In the genomic region with DNA sequence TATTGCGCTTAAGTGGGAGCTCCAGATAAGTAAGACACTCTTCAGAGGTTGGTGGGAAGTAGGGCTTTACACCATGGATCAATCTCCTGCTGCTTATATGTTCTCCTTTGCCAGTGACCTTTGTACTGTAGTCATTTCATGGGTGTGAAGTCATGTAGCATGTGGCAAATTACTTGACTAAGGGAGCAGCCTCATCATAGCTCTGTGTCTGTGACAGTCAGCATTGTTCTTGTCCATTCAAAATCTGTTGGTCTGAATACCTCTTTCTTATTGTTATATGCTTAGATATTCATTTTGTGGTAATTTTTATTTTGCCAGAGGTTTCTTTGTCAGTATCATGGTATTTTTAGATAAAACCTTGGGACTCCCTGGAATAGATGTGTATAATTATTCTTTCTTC, we compare ENCODE assay signal across 10 cellular contexts. TPM values are rescaled to one million over a fixed set of nuclear protein-coding genes. Genes with fewer than 3 reads are reported as not detected.
A peak's percentile ranks its signal among the peaks of the same experiment; 100 is the strongest.
DNase-seq lines count a peak whose midpoint lies in the region; ATAC-seq, FAIRE-seq and TF ChIP-seq lines count a peak whose summit lies in the region.
"Had no signal": no experiment of that assay in that cellular context is flagged by ENCODE, and none has a peak within 500 bp of the region (broad histone marks: within the 10 kb centered on the region; RNA-seq: fewer than 3 reads in every experiment).

No MANE protein-coding gene starts in this region.

- H3K9ac ChIP-seq in keratinocyte (ENCODE audit: control insufficient read depth, extremely low read depth, insufficient read depth, low read length) = peak overlapping the region; percentile 62

- TF ChIP-seq POLR2A in uterus (IDR thresholded peaks at IDR 0.05) = no peak
- no peak for TF ChIP-seq POLR2A in GM18505 (IDR thresholded peaks at IDR 0.05; ENCODE audit: borderline replicate concordance, extremely low read depth, insufficient read depth, insufficient read length)

- in situ Hi-C loops in astrocyte of the cerebellum (cut with HindIII; ENCODE audit: low sequenced_read_pairs) = no loop called here

- H3K36me3 ChIP-seq in keratinocyte (ENCODE audit: control insufficient read depth in 2 of 2, extremely low read depth in 1 of 2, insufficient read depth in 2 of 2, low read length in 2 of 2) (peaks cover 6 to 18% of the 10 kb centered on the region in 2 experiments), uterus (no peaks in the 10 kb centered on the region)

- H2AFZ ChIP-seq in keratinocyte (ENCODE audit: control insufficient read depth, low read length) = no peak overlapping the region

- peak overlapping the region; percentile 84 to 92 for H3K27ac Mint-ChIP-seq in activated naive CD4-positive, alpha-beta T cell treated with anti-CD3 and anti-CD28 coated beads, Interleukin-2, amount 50 U/mL, for 72 hours

- H3K9me3 Mint-ChIP-seq in activated naive CD4-positive, alpha-beta T cell treated with anti-CD3 and anti-CD28 coated beads, Interleukin-2, amount 50 U/mL, for 72 hours = no peaks in the 10 kb centered on the region

- FAIRE-seq in keratinocyte (lab: Jason Lieb, UNC) = peak; percentile 57

- no peaks in the 10 kb centered on the region for H4K20me1 ChIP-seq in keratinocyte (ENCODE audit: control insufficient read depth, extremely low read depth, insufficient read depth, low read length)

- TF ChIP-seq CTCF in astrocyte of the cerebellum (IDR thresholded peaks at IDR 0.05; ENCODE audit: low read depth, low read length, missing control alignments) (no peak), keratinocyte (optimal IDR thresholded peaks at IDR 0.05 in 1 of 3, IDR thresholded peaks at IDR 0.05 in 1 of 3, conservative IDR thresholded peaks at IDR 0.05 in 1 of 3; ENCODE audit: extremely low read depth in 1 of 3, insufficient read depth in 2 of 3, low read length in 3 of 3) (no peak), uterus (IDR thresholded peaks at IDR 0.05) (no peak)

- peaks cover 4% of the 10 kb centered on the region for H3K9me1 ChIP-seq in keratinocyte (ENCODE audit: control insufficient read depth, extremely low read depth, insufficient read depth, low read length)

- H3K4me1 ChIP-seq in keratinocyte (ENCODE audit: control insufficient read depth, extremely low read depth, insufficient read depth, low read length) = peaks cover 33% of the 10 kb centered on the region
- H3K4me1 ChIP-seq in uterus = no peaks in the 10 kb centered on the region

- peak overlapping the region; percentile 56 for H3K4me2 ChIP-seq in keratinocyte (ENCODE audit: control insufficient read depth, extremely low read depth, insufficient read depth, low read depth, low read length)

- H3K9me3 ChIP-seq in keratinocyte (ENCODE audit: control insufficient read depth, low read depth, low read length) (no peaks in the 10 kb centered on the region), uterus (no peaks in the 10 kb centered on the region)

- H3K79me2 ChIP-seq in keratinocyte (ENCODE audit: control insufficient read depth, insufficient read depth, low read length) = no peaks in the 10 kb centered on the region

- H3K4me3 ChIP-seq in astrocyte of the cerebellum (ENCODE audit: low read depth, low read length) = no peak overlapping the region
- peak overlapping the region in 1 of 3 experiments; percentile 10 for H3K4me3 ChIP-seq in keratinocyte (ENCODE audit: control insufficient read depth in 2 of 3, extremely low read depth in 1 of 3, insufficient read depth in 2 of 3, low read depth in 1 of 3, low read length in 3 of 3)
- H3K4me3 ChIP-seq in uterus = no peak overlapping the region

- intact Hi-C loops in uterus (cut with DNase I; ENCODE audit: low total_unique reads) = no loop called here

- H3K27me3 ChIP-seq in keratinocyte (ENCODE audit: control insufficient read depth, extremely low read depth, insufficient read depth, low read length) (no peaks in the 10 kb centered on the region), uterus (no peaks in the 10 kb centered on the region)

- H3K27ac ChIP-seq in keratinocyte (ENCODE audit: control insufficient read depth, insufficient read depth, low read length) (peak overlapping the region; percentile 82), uterus (peak overlapping the region; percentile 3 to 19)

- peak; percentile 70 to 83 for ATAC-seq in activated naive CD4-positive, alpha-beta T cell treated with anti-CD3 and anti-CD28 coated beads, Interleukin-2, amount 50 U/mL, for 72 hours
- no peak for ATAC-seq in HG03354 (IDR thresholded peaks at IDR 0.05; ENCODE audit: poor library complexity, severe bottlenecking, unreplicated experiment)
- no peak for ATAC-seq in GM18505 (IDR thresholded peaks at IDR 0.05; ENCODE audit: unreplicated experiment)
- ATAC-seq: Right ventricle myocardium inferior had no signal

- peaks cover 14 to 15% of the 10 kb centered on the region in 2 donors for H3K36me3 Mint-ChIP-seq in activated naive CD4-positive, alpha-beta T cell treated with anti-CD3 and anti-CD28 coated beads, Interleukin-2, amount 50 U/mL, for 72 hours

- dilution Hi-C loops in keratinocyte (cut with MboI; ENCODE audit: extremely low pct_ligation_motif_present, low sequenced_read_pairs) = no loop called here

- no peak for DNase-seq in activated naive CD4-positive, alpha-beta T cell treated with anti-CD3 and anti-CD28 coated beads, Interleukin-2, amount 50 U/mL, for 72 hours (ENCODE audit: low spot score in 2 of 2)
- no peak for DNase-seq in activated naive CD4-positive, alpha-beta T cell treated with anti-CD3 and anti-CD28 coated beads, Interleukin-2, amount 50 U/mL, for 16 hours
- DNase-seq in astrocyte of the cerebellum (ENCODE audit: low read depth) (peak; percentile 52), keratinocyte (ENCODE audit: low read depth, low spot score) (no peak), uterus (no peak), NCI-H1694 (lab: John Stamatoyannopoulos, UW) (no peak)
- DNase-seq: NCI-H1417 treated with DMSO at 0.1 percent for 48 hours had no signal

RNA-seq across cellular contexts. Expression of a gene that starts 18.2 kb away (rescaled TPM):
- 10 to 100 TPM; 23.9 to 28.1 TPM for total RNA-seq in activated naive CD4-positive, alpha-beta T cell treated with anti-CD3 and anti-CD28 coated beads, Interleukin-2, amount 50 U/mL, for 72 hours
- polyA plus RNA-seq in keratinocyte = 10.3 to 17.0 TPM (median 13.5 TPM) in 3 replicates
- polyA plus RNA-seq in keratinocyte (2011; ENCODE audit: low read depth) = 56.3 TPM
- 12.6 and 15.0 TPM in 2 replicates for polyA plus RNA-seq in keratinocyte (2011; cell fraction: cytosol; rRNA removed)
- 20.6 and 27.6 TPM in 2 replicates for polyA plus RNA-seq in keratinocyte (2011; cell fraction: nucleus; rRNA removed)
- 19.9 and 24.1 TPM in 2 replicates for polyA plus RNA-seq in keratinocyte (2012; ENCODE audit: low replicate concordance)
- 5.0 to 6.8 TPM (median 6.0 TPM) in 3 replicates for polyA minus RNA-seq in keratinocyte
- 10.7 TPM for polyA minus RNA-seq in keratinocyte (2011; cell fraction: cytosol; rRNA and poly(A)+ RNA removed)
- 8.3 and 10.8 TPM in 2 replicates for polyA minus RNA-seq in keratinocyte (2011; cell fraction: nucleus; rRNA and poly(A)+ RNA removed)
- 10 to 100 TPM; 15.0 to 23.8 (median 23.1) TPM for total RNA-seq in uterus

RNA-seq across cellular contexts. Expression of a gene that starts 18.4 kb away (rescaled TPM):
- 10 to 100 TPM; 30.3 to 35.7 TPM for total RNA-seq in activated naive CD4-positive, alpha-beta T cell treated with anti-CD3 and anti-CD28 coated beads, Interleukin-2, amount 50 U/mL, for 72 hours
- polyA plus RNA-seq in keratinocyte = 30.4 to 39.8 TPM (median 38.5 TPM) in 3 replicates
- 9.7 TPM for polyA plus RNA-seq in keratinocyte (2011; ENCODE audit: low read depth)
- polyA plus RNA-seq in keratinocyte (2011; cell fraction: cytosol; rRNA removed) = 19.8 and 27.1 TPM in 2 replicates
- polyA plus RNA-seq in keratinocyte (2011; cell fraction: nucleus; rRNA removed) = 110 and 119 TPM in 2 replicates
- polyA plus RNA-seq in keratinocyte (2012; ENCODE audit: low replicate concordance) = 20.7 and 21.2 TPM in 2 replicates
- polyA minus RNA-seq in keratinocyte = 21.2 to 31.2 TPM (median 31.2 TPM) in 3 replicates
- polyA minus RNA-seq in keratinocyte (2011; cell fraction: cytosol; rRNA and poly(A)+ RNA removed) = 15.7 TPM
- 28.8 and 34.4 TPM in 2 replicates for polyA minus RNA-seq in keratinocyte (2011; cell fraction: nucleus; rRNA and poly(A)+ RNA removed)
- total RNA-seq in uterus = 10 to 100 TPM; 11.8 to 31.2 (median 20.2) TPM

RNA-seq across cellular contexts. Expression of a gene that starts 53.0 kb away (rescaled TPM):
- total RNA-seq in activated naive CD4-positive, alpha-beta T cell treated with anti-CD3 and anti-CD28 coated beads, Interleukin-2, amount 50 U/mL, for 72 hours = 10 to 100 TPM; 38.9 to 43.0 TPM
- polyA plus RNA-seq in keratinocyte = 77.8 to 103 TPM (median 85.7 TPM) in 3 replicates
- polyA plus RNA-seq in keratinocyte (2011; ENCODE audit: low read depth) = 56.9 TPM
- 60.5 and 106 TPM in 2 replicates for polyA plus RNA-seq in keratinocyte (2011; cell fraction: cytosol; rRNA removed)
- polyA plus RNA-seq in keratinocyte (2011; cell fraction: nucleus; rRNA removed) = 60.4 and 65.4 TPM in 2 replicates
- polyA plus RNA-seq in keratinocyte (2012; ENCODE audit: low replicate concordance) = 37.4 and 68.4 TPM in 2 replicates
- polyA minus RNA-seq in keratinocyte = 42.3 to 76.8 TPM (median 65.0 TPM) in 3 replicates
- 58.7 TPM for polyA minus RNA-seq in keratinocyte (2011; cell fraction: cytosol; rRNA and poly(A)+ RNA removed)
- 47.4 and 91.5 TPM in 2 replicates for polyA minus RNA-seq in keratinocyte (2011; cell fraction: nucleus; rRNA and poly(A)+ RNA removed)
- 10 to 100 TPM; 13.3 to 38.6 (median 19.7) TPM for total RNA-seq in uterus

RNA-seq across cellular contexts. Expression of a gene that starts 53.0 kb away (rescaled TPM):
- total RNA-seq in activated naive CD4-positive, alpha-beta T cell treated with anti-CD3 and anti-CD28 coated beads, Interleukin-2, amount 50 U/mL, for 72 hours = under 1 TPM in 1 of 2 donors, not detected in 1; 0.19 TPM
- polyA plus RNA-seq in keratinocyte = 0.86 to 1.1 TPM (median 1.1 TPM) in 3 replicates
- polyA plus RNA-seq in keratinocyte (2011; ENCODE audit: low read depth) = 0.70 TPM
- 0.40 and 0.89 TPM in 2 replicates for polyA plus RNA-seq in keratinocyte (2011; cell fraction: cytosol; rRNA removed)
- 2.1 TPM in 2 replicates for polyA plus RNA-seq in keratinocyte (2011; cell fraction: nucleus; rRNA removed)
- polyA plus RNA-seq in keratinocyte (2012; ENCODE audit: low replicate concordance) = 0.83 and 1.00 TPM in 2 replicates
- polyA minus RNA-seq in keratinocyte = 0.66 to 1.0 TPM (median 0.69 TPM) in 3 replicates
- polyA minus RNA-seq in keratinocyte (2011; cell fraction: cytosol; rRNA and poly(A)+ RNA removed) = not detected
- 4.0 and 5.7 TPM in 2 replicates for polyA minus RNA-seq in keratinocyte (2011; cell fraction: nucleus; rRNA and poly(A)+ RNA removed)
- 10 to 100 TPM in 1 of 4 donors, 1 to 10 TPM in 3; 3.5 to 12.3 (median 7.3) TPM for total RNA-seq in uterus

Comparison
In these comparisons a context has a peak if more than half of its experiments do, and no peak if none do; other contexts are left out.
1. ATAC-seq: peak in activated naive CD4-positive, alpha-beta T cell treated with anti-CD3 and anti-CD28 coated beads, Interleukin-2, amount 50 U/mL, for 72 hours (2 of 2); none in HG03354 (single experiment) and GM18505 (single experiment).